In genomic region chr3:122074621-122075265, GRCh38 we compare ENCODE assay signal across 8 cellular contexts. TPM values are rescaled to one million over a fixed set of nuclear protein-coding genes. Genes with fewer than 3 reads are reported as not detected.
DNase-seq lines count a peak whose midpoint lies in the region; ATAC-seq and TF ChIP-seq lines count a peak whose summit lies in the region.

No MANE protein-coding gene starts in this region.

- no TSS peak for BruUV-seq in PC-9 (replicated peaks; lab: Mats Ljungman, UMichigan)

- no peak overlapping the region for H3K4me3 ChIP-seq in BLaER1
- H3K4me3 ChIP-seq in adrenal gland = no peak overlapping the region
- H3K4me3 ChIP-seq in PC-9 = no peak overlapping the region

- no peak for TF ChIP-seq POLR2A in adrenal gland (IDR thresholded peaks at IDR 0.05)

- no peaks in the 10 kb centered on the region for H3F3A ChIP-seq in PC-9 (ENCODE audit: insufficient read depth, low read depth)

- H3K36me3 ChIP-seq in BLaER1 (no peaks in the 10 kb centered on the region), adrenal gland (replicated peaks in 1 of 2) (no peaks in the 10 kb centered on the region), PC-9 (ENCODE audit: low read depth) (no peaks in the 10 kb centered on the region)

- H3K4me1 ChIP-seq in BLaER1 (peaks cover 8% of the 10 kb centered on the region), adrenal gland (replicated peaks in 1 of 2) (no peaks in the 10 kb centered on the region), PC-9 (replicated peaks; ENCODE audit: insufficient read depth) (no peaks in the 10 kb centered on the region)

- intact Hi-C loops in adrenal gland (cut with DNase I) = no loop called here
- intact Hi-C loops in PC-9 (cut with micrococcal nuclease; ENCODE audit: unreplicated experiment) = no loop called here

- CTCF ChIA-PET in PC-9 (lab: Charles Lee) = no interaction called here

- POLR2A ChIA-PET in PC-9 (lab: Charles Lee; ENCODE audit: unreplicated experiment) = no interaction called here

- H3K27ac ChIP-seq in BLaER1 = no peak overlapping the region
- peak overlapping the region in 2 of 5 donors; percentile 26 to 58 for H3K27ac ChIP-seq in adrenal gland
- H3K27ac ChIP-seq in PC-9 = no peak overlapping the region

- H4K20me1 ChIP-seq in BLaER1 = no peaks in the 10 kb centered on the region
- H4K20me1 ChIP-seq in PC-9 (ENCODE audit: insufficient read depth) = no peaks in the 10 kb centered on the region

- TF ChIP-seq CTCF in adrenal gland (IDR thresholded peaks at IDR 0.05) = no peak
- TF ChIP-seq CTCF in PC-9 (conservative IDR thresholded peaks at IDR 0.05) = no peak

- H3K4me2 ChIP-seq in BLaER1 (peak overlapping the region; percentile 48; the same call in 1 of the 2 replicates), PC-9 (no peak overlapping the region)

- peak; percentile 48 for ATAC-seq in GM19397 (IDR thresholded peaks at IDR 0.05; ENCODE audit: unreplicated experiment)
- ATAC-seq in HG03280 (IDR thresholded peaks at IDR 0.05; ENCODE audit: unreplicated experiment) = peak; percentile 56

- H3K9me2 ChIP-seq in PC-9 (ENCODE audit: insufficient read depth) = no peaks in the 10 kb centered on the region

- no peak overlapping the region; the same call in 1 of the 2 replicates for H2AFZ ChIP-seq in PC-9

- H3K9ac ChIP-seq in BLaER1 = no peak overlapping the region

- no peaks in the 10 kb centered on the region for H3K79me2 ChIP-seq in PC-9 (ENCODE audit: low read depth)

- H3K27me3 ChIP-seq in BLaER1 (no peaks in the 10 kb centered on the region), adrenal gland (no peaks in the 10 kb centered on the region), PC-9 (ENCODE audit: insufficient read depth, low read depth) (0 out of 2 replicates have a peak, but pooled peaks cover 4% of the 10 kb centered on the region)

- peak in 6 of 7 donors; percentile 17 to 71 (median 51) for DNase-seq in adrenal gland
- no peak for DNase-seq in A172 (ENCODE audit: low spot score)
- no peak for DNase-seq in PC-9
- no peak for DNase-seq in RKO (ENCODE audit: low spot score)
- no peak for DNase-seq in stimulated activated CD4-positive, alpha-beta T cell treated with anti-CD3 and anti-CD28 coated beads, Interleukin-2, amount 100 ng/mL, for 48 hours

- WGBS in adrenal gland, 4 donors = 61 to 71% (median 66%) methylated on average over 6 of the region's 6 CpGs

- no peaks in the 10 kb centered on the region for H3K9me3 ChIP-seq in BLaER1
- H3K9me3 ChIP-seq in adrenal gland (replicated peaks in 1 of 3) = no peaks in the 10 kb centered on the region
- no peaks in the 10 kb centered on the region; the same call in 1 of the 2 replicates for H3K9me3 ChIP-seq in PC-9 (ENCODE audit: insufficient read depth, low read depth)

RNA-seq across cellular contexts. Expression of gene CD86, which starts 19.6 kb away (rescaled TPM):
- total RNA-seq in adrenal gland (10 to 100 TPM in 5 of 8 donors, 1 to 10 TPM in 3; 3.7 to 23.3 (median 12.9) TPM), PC-9 (2021) (not detected in 2 replicates)
- polyA plus RNA-seq in adrenal gland = 1 to 10 TPM; 4.5 to 5.3 (median 5.1) TPM
- total RNA-seq in A172 (2014; rRNA removed; shearing (Covaris generic)) = not detected in 2 replicates

RNA-seq across cellular contexts. Expression of gene ILDR1, which starts 52.7 kb away (rescaled TPM):
- total RNA-seq in adrenal gland (1 to 10 TPM in 6 of 8 donors, under 1 TPM in 1, not detected in 1; 0.91 to 5.6 (median 2.7) TPM), PC-9 (2021) (4.2 and 5.1 TPM in 2 replicates)
- polyA plus RNA-seq in adrenal gland = under 1 TPM; 0.32 to 0.62 (median 0.34) TPM
- not detected in 2 replicates for total RNA-seq in A172 (2014; rRNA removed; shearing (Covaris generic))

Comparison
In these comparisons a context has a peak if more than half of its experiments do, and no peak if none do; other contexts are left out.
1. DNase-seq: peak in adrenal gland (6 of 7); none in A172 (single experiment), PC-9 (0 of 2), RKO (single experiment) and stimulated activated CD4-positive, alpha-beta T cell treated with anti-CD3 and anti-CD28 coated beads, Interleukin-2, amount 100 ng/mL, for 48 hours (0 of 2).